In genomic region chr10:101141622-101142532, GRCh38 we compare ENCODE assay signal across 8 cellular contexts. TPM values are rescaled to one million over a fixed set of nuclear protein-coding genes. Genes with fewer than 3 reads are reported as not detected.
A peak's percentile ranks its signal among the peaks of the same experiment; 100 is the strongest.
DNase-seq lines count a peak whose midpoint lies in the region; ATAC-seq, FAIRE-seq and TF ChIP-seq lines count a peak whose summit lies in the region.

No MANE protein-coding gene starts in this region.

- H3K4me1 ChIP-seq in lung (ENCODE audit: control insufficient read depth in 2 of 2, insufficient read depth in 2 of 2, low read length in 2 of 2) = peaks cover 0 to 2% of the 10 kb centered on the region in 2 donors

- no peaks in the 10 kb centered on the region for H3K36me3 ChIP-seq in lung (ENCODE audit: control insufficient read depth in 2 of 2, insufficient read depth in 2 of 2, low read length in 2 of 2)

- peak; percentile 86 for TF ChIP-seq CTCF in lung (IDR thresholded peaks at IDR 0.05; ENCODE audit: control extremely low read depth, extremely low read depth)

- ATAC-seq in HG03280 (IDR thresholded peaks at IDR 0.05; ENCODE audit: unreplicated experiment) (peak; percentile 76), lung (ENCODE audit: insufficient read depth, low FRiP score) (peak; percentile 88), GM19351 (IDR thresholded peaks at IDR 0.05; ENCODE audit: unreplicated experiment) (no peak)

- H3K27ac ChIP-seq in lung (ENCODE audit: low read depth in 1 of 2, low read length in 1 of 2) = no peak overlapping the region

- peak; percentile 69 for FAIRE-seq in G401.6 (lab: Jason Lieb, UNC)

- peaks cover 0 to 3% of the 10 kb centered on the region in 2 donors for H3K9me3 ChIP-seq in lung (ENCODE audit: control insufficient read depth in 2 of 2, insufficient read depth in 1 of 2, low read length in 1 of 2)

- peaks cover 7% of the 10 kb centered on the region for H3K27me3 ChIP-seq in lung (ENCODE audit: control insufficient read depth, insufficient read depth)

- H3K4me3 ChIP-seq in lung = no peak overlapping the region

- peak; percentile 44 for DNase-seq in NCI-H774 (lab: John Stamatoyannopoulos, UW)
- DNase-seq in activated CD4-positive, alpha-beta T cell treated with anti-CD3 and anti-CD28 coated beads, Interleukin-2, amount 50 U/mL, for 4 hours = peak; percentile 79 to 83
- DNase-seq in dedifferentiated amniotic fluid mesenchymal stem cell (ENCODE audit: extremely low spot score) = peak; percentile 73
- DNase-seq in lung (ENCODE audit: low spot score) = peak; percentile 81
- peak; percentile 69 for DNase-seq in stimulated activated CD8-positive, alpha-beta memory T cell treated with anti-CD3 and anti-CD28 coated beads, Interleukin-12 subunit alpha, Interleukin-12 subunit beta, amount 100 ng/mL, for 1 hour (ENCODE audit: low read depth)

- WGBS in lung, 2 donors = 10% methylated on average over 21 of the region's 21 CpGs

RNA-seq across cellular contexts. Expression of gene TLX1, which starts 10.8 kb away (rescaled TPM):
- not detected for total RNA-seq in lung
- polyA plus RNA-seq in lung = not detected
